ENCODE assay signal across 8 cellular contexts in the genomic region with DNA sequence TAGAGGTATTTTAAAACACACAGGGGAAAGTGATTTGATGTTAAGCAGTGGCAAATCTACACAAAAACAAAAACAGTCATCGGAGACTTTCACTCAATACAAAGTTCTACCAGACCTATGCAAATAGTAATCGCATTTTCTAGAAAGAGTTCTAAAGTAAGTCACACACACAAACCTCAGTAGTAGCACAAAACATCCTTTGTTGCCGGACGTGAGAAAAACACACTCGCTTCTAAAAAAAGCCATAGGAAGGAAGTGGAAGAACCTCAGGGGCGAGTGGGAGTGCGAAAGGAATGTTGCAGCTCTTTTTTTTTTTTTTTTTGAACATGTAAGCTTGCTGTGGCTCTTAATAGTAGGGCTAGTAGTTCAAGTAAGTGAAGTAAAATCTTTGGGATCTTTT.
DNase-seq lines count a peak whose midpoint lies in the region; ATAC-seq and TF ChIP-seq lines count a peak whose summit lies in the region.

No MANE protein-coding gene starts in this region.

- H3K9me3 ChIP-seq in thyroid gland: no peaks in the 10 kb centered on the region

- H3K27me3 ChIP-seq in thyroid gland: no peaks in the 10 kb centered on the region

- no peaks in the 10 kb centered on the region for H3K36me3 ChIP-seq in thyroid gland

- CTCF ChIA-PET in activated CD4-positive, alpha-beta memory T cell treated with anti-CD3 and anti-CD28 coated beads, Interleukin-2, amount 10 ng/mL, durations not matched to agents 7 days and 5 days (lab: Charles Lee): interaction anchor here (1.3 to 3.2 kb wide), 3 partner anchors 11 to 89 kb away, joined by 3 to 40 read pairs (median 5); a partner anchor contains a TSS

- H3K27ac ChIP-seq in thyroid gland: peak overlapping the region in 1 of 3 donors; percentile 64

- whole genome bisulfite sequencing in thyroid gland, 2 donors: 48 to 49% methylated on average over 7 of the region's 7 CpGs

- H3K4me3 Mint-ChIP-seq in activated CD4-positive, alpha-beta memory T cell treated with anti-CD3 and anti-CD28 coated beads, Interleukin-2, amount 10 ng/mL, durations not matched to agents 7 days and 5 days: peak overlapping the region; percentile 63

- H3K4me3 ChIP-seq in thyroid gland (replicated peaks in 1 of 3): no peak overlapping the region

- peaks cover 26 to 35% of the 10 kb centered on the region in 2 donors for H3K4me1 ChIP-seq in thyroid gland

- ATAC-seq in HG03095 (IDR thresholded peaks at IDR 0.05; ENCODE audit: unreplicated experiment): peak; percentile 67
- ATAC-seq in left lobe of liver: peak; percentile 39

- peak overlapping the region; percentile 77 for H3K27ac Mint-ChIP-seq in activated CD4-positive, alpha-beta memory T cell treated with anti-CD3 and anti-CD28 coated beads, Interleukin-2, amount 10 ng/mL, durations not matched to agents 7 days and 5 days

- TF ChIP-seq POLR2A in thyroid gland (IDR thresholded peaks at IDR 0.05): no peak

- no peaks in the 10 kb centered on the region for H3K27me3 Mint-ChIP-seq in activated CD4-positive, alpha-beta memory T cell treated with anti-CD3 and anti-CD28 coated beads, Interleukin-2, amount 10 ng/mL, durations not matched to agents 7 days and 5 days

- H3K36me3 Mint-ChIP-seq in activated CD4-positive, alpha-beta memory T cell treated with anti-CD3 and anti-CD28 coated beads, Interleukin-2, amount 10 ng/mL, durations not matched to agents 7 days and 5 days (ENCODE audit: low read depth): peaks cover 49% of the 10 kb centered on the region

- POLR2A ChIA-PET in activated CD4-positive, alpha-beta memory T cell treated with anti-CD3 and anti-CD28 coated beads, Interleukin-2, amount 10 ng/mL, durations not matched to agents 7 days and 5 days (lab: Charles Lee): interaction anchor here (1.3 to 5.2 kb wide), 7 partner anchors 11 to 464 kb away, joined by 3 to 58 read pairs (median 12); a partner anchor contains a TSS

- intact Hi-C loops in thyroid gland (cut with DNase I): no loop called here

- peaks cover 71% of the 10 kb centered on the region for H3K4me1 Mint-ChIP-seq in activated CD4-positive, alpha-beta memory T cell treated with anti-CD3 and anti-CD28 coated beads, Interleukin-2, amount 10 ng/mL, durations not matched to agents 7 days and 5 days

- peak; percentile 17 for DNase-seq in activated gamma-delta T cell treated with Interleukin-2 at 50 U/mL for 16 hours
- no peak for DNase-seq in activated gamma-delta T cell (lab: John Stamatoyannopoulos, UW)
- peak; percentile 39 for DNase-seq in activated CD4-positive, alpha-beta memory T cell treated with anti-CD3 and anti-CD28 coated beads, Interleukin-2, amount 10 ng/mL, durations not matched to agents 7 days and 5 days
- no peak for DNase-seq in left lobe of liver (ENCODE audit: low spot score)
- DNase-seq in stimulated activated CD4-positive, alpha-beta T cell treated with anti-CD3 and anti-CD28 coated beads, Interleukin-2, amount 100 ng/mL, for 48 hours: no peak
- no peak for DNase-seq in thyroid gland
- DNase-seq in iPS-NIHi11 (ENCODE audit: low spot score): no peak

- H3K9me3 Mint-ChIP-seq in activated CD4-positive, alpha-beta memory T cell treated with anti-CD3 and anti-CD28 coated beads, Interleukin-2, amount 10 ng/mL, durations not matched to agents 7 days and 5 days: no peaks in the 10 kb centered on the region

- TF ChIP-seq CTCF in thyroid gland (IDR thresholded peaks at IDR 0.05): no peak

Comparison
In these comparisons a context has a peak if more than half of its experiments do, and no peak if none do; other contexts are left out.
1. DNase-seq: peak in activated gamma-delta T cell treated with Interleukin-2 at 50 U/mL for 16 hours (single experiment) and activated CD4-positive, alpha-beta memory T cell treated with anti-CD3 and anti-CD28 coated beads, Interleukin-2, amount 10 ng/mL, durations not matched to agents 7 days and 5 days (single experiment); none in activated gamma-delta T cell (single experiment), left lobe of liver (single experiment), stimulated activated CD4-positive, alpha-beta T cell treated with anti-CD3 and anti-CD28 coated beads, Interleukin-2, amount 100 ng/mL, for 48 hours (0 of 2), thyroid gland (0 of 2) and iPS-NIHi11 (single experiment).